ENCODE assay signal across 8 cellular contexts in the genomic region with DNA sequence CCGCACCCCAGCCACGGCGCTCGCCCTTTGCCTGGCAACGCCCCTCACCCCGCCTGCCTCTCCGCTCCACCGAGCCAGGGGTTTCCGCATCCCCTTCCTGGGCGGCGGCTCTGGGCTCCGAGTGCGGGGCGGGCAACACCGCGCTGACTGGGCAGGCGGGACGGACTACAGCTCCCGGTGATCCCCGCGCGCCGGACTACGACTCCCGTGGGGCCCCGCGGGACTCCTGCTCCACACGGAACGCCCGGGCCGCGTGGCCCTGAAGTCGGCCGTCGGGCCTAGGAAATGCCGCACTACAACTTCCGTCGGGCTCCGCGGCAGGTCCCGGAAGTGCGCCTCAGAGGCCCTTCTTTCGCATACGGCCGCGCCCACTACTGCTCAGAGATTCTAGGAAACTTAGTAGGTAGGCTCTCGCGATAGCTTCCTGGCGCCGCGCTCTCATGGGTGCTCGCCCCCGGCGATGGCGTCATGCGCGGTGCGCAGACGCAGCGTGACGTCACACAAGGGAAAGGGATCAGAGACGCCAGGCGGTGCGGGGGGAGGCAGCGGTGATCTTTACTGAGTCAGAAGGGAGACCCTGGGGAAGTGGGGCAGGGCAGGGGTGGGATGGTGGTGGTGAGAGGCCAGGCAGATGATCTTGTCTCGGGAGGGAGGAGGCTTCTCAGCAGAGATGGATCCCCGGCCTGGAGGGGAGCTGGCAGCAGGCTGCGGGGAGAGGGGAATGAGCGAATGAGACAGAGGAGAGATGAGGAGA.
DNase-seq lines count a peak whose midpoint lies in the region; ATAC-seq and TF ChIP-seq lines count a peak whose summit lies in the region.

A gene with protein sequence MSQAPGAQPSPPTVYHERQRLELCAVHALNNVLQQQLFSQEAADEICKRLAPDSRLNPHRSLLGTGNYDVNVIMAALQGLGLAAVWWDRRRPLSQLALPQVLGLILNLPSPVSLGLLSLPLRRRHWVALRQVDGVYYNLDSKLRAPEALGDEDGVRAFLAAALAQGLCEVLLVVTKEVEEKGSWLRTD (minus strand): TSS at position 123 of the 754 bp plus-strand sequence. CDS start 760 bp downstream, outside the sequence.

- H3K9me3 Mint-ChIP-seq in activated naive CD4-positive, alpha-beta T cell treated with anti-CD3 and anti-CD28 coated beads, Interleukin-2, amount 50 U/mL, for 24 hours = no peaks in the 10 kb centered on the region

- H3K36me3 Mint-ChIP-seq in activated naive CD4-positive, alpha-beta T cell treated with anti-CD3 and anti-CD28 coated beads, Interleukin-2, amount 50 U/mL, for 24 hours = peaks cover 2% of the 10 kb centered on the region

- H3K27me3 Mint-ChIP-seq in activated naive CD4-positive, alpha-beta T cell treated with anti-CD3 and anti-CD28 coated beads, Interleukin-2, amount 50 U/mL, for 24 hours = no peaks in the 10 kb centered on the region

- DNase-seq in GM04504 (ENCODE audit: low read depth) (peak; percentile 98), NCI-H1092 (lab: John Stamatoyannopoulos, UW) (peak; percentile 95), germinal center (ENCODE audit: low spot score) (peak; percentile 96), non-pigmented ciliary epithelial cell (ENCODE audit: low read depth) (peak; percentile 96), superior temporal gyrus (ENCODE audit: extremely low spot score) (peak; percentile 99)

- peaks cover 13% of the 10 kb centered on the region for H3K4me1 Mint-ChIP-seq in activated naive CD4-positive, alpha-beta T cell treated with anti-CD3 and anti-CD28 coated beads, Interleukin-2, amount 50 U/mL, for 24 hours

- ATAC-seq in HG02571 (IDR thresholded peaks at IDR 0.05; ENCODE audit: unreplicated experiment) (peak; percentile 82), SK-N-SH treated with all-trans-retinoic acid at 6 μM for 48 hours (peak; percentile 96)

- H3K27ac Mint-ChIP-seq in activated naive CD4-positive, alpha-beta T cell treated with anti-CD3 and anti-CD28 coated beads, Interleukin-2, amount 50 U/mL, for 24 hours = peak within 1 kb of the TSS; percentile 99

- peak within 1 kb of the TSS; percentile 95 for H3K4me3 Mint-ChIP-seq in activated naive CD4-positive, alpha-beta T cell treated with anti-CD3 and anti-CD28 coated beads, Interleukin-2, amount 50 U/mL, for 24 hours

TF ChIP-seq in SK-N-SH treated with all-trans-retinoic acid at 6 μM for 48 hours, 23 proteins besides CTCF, POLR2A, EP300 and RAD21:
- 0 out of 2 replicates have a peak, but pooled peaks have one; percentile 51 for TF ChIP-seq TSHZ2 (CRISPR knock-in tag; IDR thresholded peaks at IDR 0.05)
- peak; percentile 68 for TF ChIP-seq ZFP3 (CRISPR knock-in tag; IDR thresholded peaks at IDR 0.05)
- no peak for TF ChIP-seq RARB (CRISPR knock-in tag; IDR thresholded peaks at IDR 0.05)
- no peak for TF ChIP-seq TCF4 (CRISPR knock-in tag; IDR thresholded peaks at IDR 0.05; ENCODE audit: borderline replicate concordance)
- no peak for TF ChIP-seq BACH2 (CRISPR knock-in tag; IDR thresholded peaks at IDR 0.05; ENCODE audit: borderline replicate concordance)
- TF ChIP-seq ZNF565 (CRISPR knock-in tag; conservative IDR thresholded peaks at IDR 0.05; ENCODE audit: low read depth) = 0 out of 2 replicates have a peak, but pooled peaks have one; percentile 60
- no peak for TF ChIP-seq OSR1 (CRISPR knock-in tag; IDR thresholded peaks at IDR 0.05)
- TF ChIP-seq POU6F1 (CRISPR knock-in tag; IDR thresholded peaks at IDR 0.05; ENCODE audit: borderline replicate concordance, low read depth) = no peak
- no peak for TF ChIP-seq PPARA (CRISPR knock-in tag; IDR thresholded peaks at IDR 0.05; ENCODE audit: borderline replicate concordance)
- TF ChIP-seq PATZ1 (CRISPR knock-in tag; IDR thresholded peaks at IDR 0.05; ENCODE audit: borderline replicate concordance) = peak; percentile 45; the same call in 1 of the 2 replicates
- no peak for TF ChIP-seq ZC3H10 (CRISPR knock-in tag; IDR thresholded peaks at IDR 0.05)
- TF ChIP-seq TOX (CRISPR knock-in tag; IDR thresholded peaks at IDR 0.05; ENCODE audit: borderline replicate concordance) = no peak

Comparison
In these comparisons a context has a peak if more than half of its experiments do, and no peak if none do; other contexts are left out.
1. Peak in every context shown above with its lines: DNase-seq and ATAC-seq.